ENCODE assay signal across 35 cellular contexts in the genomic region with DNA sequence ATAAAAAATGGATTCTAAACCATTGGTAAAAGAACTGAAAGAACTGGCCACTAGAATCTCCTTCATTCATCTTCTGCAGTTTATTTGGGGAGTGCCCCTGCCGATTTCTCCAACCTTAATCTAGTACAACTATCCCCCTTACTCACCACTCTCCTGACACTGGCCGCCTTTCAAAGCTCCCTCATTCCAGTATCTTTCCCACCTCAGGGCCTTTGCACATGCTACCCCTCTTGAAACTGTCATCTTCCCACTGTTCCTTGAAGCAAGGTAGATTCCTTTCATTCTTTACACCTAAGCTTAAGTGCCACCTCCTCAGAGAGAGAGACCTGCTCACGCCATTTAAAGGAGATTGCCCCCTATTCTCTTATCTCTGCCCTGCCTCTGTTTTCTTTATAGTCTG.
"Had no signal": no experiment of that assay in that cellular context is flagged by ENCODE, and none has a peak within 500 bp of the region (broad histone marks: within the 10 kb centered on the region; RNA-seq: fewer than 3 reads in every experiment).

No MANE protein-coding gene starts in this region.

- H3K27me3 Mint-ChIP-seq: activated CD4-positive, alpha-beta T cell treated with anti-CD3 and anti-CD28 coated beads for 36 hours; activated CD4-positive, alpha-beta T cell treated with anti-CD3 and anti-CD28 coated beads, Interleukin-2, amount 10 ng/mL, durations not matched to agents 7 days and 5 days; brain had no signal

- H3K27ac ChIP-seq: coronary artery, RWPE1 had no signal

- H3K4me3 Mint-ChIP-seq: activated CD4-positive, alpha-beta T cell treated with anti-CD3 and anti-CD28 coated beads for 36 hours; activated CD4-positive, alpha-beta T cell treated with anti-CD3 and anti-CD28 coated beads, Interleukin-2, amount 10 ng/mL, durations not matched to agents 7 days and 5 days; activated CD8-positive, alpha-beta T cell treated with anti-CD3 and anti-CD28 coated beads, Interleukin-2, amount 10 ng/mL, durations not matched to agents 7 days and 5 days; activated naive CD4-positive, alpha-beta T cell treated with anti-CD3 and anti-CD28 coated beads for 36 hours; activated T-cell treated with anti-CD3 and anti-CD28 coated beads, Interleukin-2, amount 50 U/mL, for 4 hours; activated T-helper 1 cell treated with anti-CD3 and anti-CD28 coated beads, Interleukin-12 subunit alpha, Interleukin-12 subunit beta, Interleukin-2, Interleukin-4 antibody, amounts not matched to agents 30 ng/mL and 10 ng/mL and 1 ng/mL, durations not matched to agents 14 hours and 24 hours and 36 hours; brain; T-helper 1 cell treated with Interleukin-12 subunit alpha and Interleukin-12 subunit beta and Interleukin-4 antibody, amounts not matched to agents 30 μg/mL and 1 μg/mL, for 36 hours; T-helper 2 cell treated with Interferon-gamma antibody and Interleukin-4, amounts not matched to agents 5 μg/mL and 100 μg/mL, for 36 hours had no signal

- H3K4me3 ChIP-seq: coronary artery, MG63 had no signal

- H3K9me3 ChIP-seq: MG63 had no signal

- FAIRE-seq: bronchial epithelial cell, RCC 7860, TTC549 had no signal

- H3K36me3 Mint-ChIP-seq: activated naive CD4-positive, alpha-beta T cell treated with anti-CD3 and anti-CD28 coated beads, Interleukin-2, amount 50 U/mL, for 72 hours; brain had no signal

- H3K27me3 ChIP-seq: MG63 had no signal

- H3K4me1 Mint-ChIP-seq: activated CD4-positive, alpha-beta T cell treated with anti-CD3 and anti-CD28 coated beads for 36 hours; activated CD4-positive, alpha-beta T cell treated with anti-CD3 and anti-CD28 coated beads, Interleukin-2, amount 10 ng/mL, durations not matched to agents 7 days and 5 days had no signal

- ATAC-seq: activated CD4-positive, alpha-beta T cell treated with anti-CD3 and anti-CD28 coated beads for 36 hours; activated CD4-positive, CD25-positive, alpha-beta regulatory T cell treated with anti-CD3 and anti-CD28 coated beads, Interleukin-2, amount 50 U/mL, for 24 hours; activated CD8-positive, alpha-beta T cell treated with anti-CD3 and anti-CD28 coated beads, Interleukin-2, amount 10 ng/mL, durations not matched to agents 7 days and 5 days; activated naive CD4-positive, alpha-beta T cell treated with anti-CD3 and anti-CD28 coated beads, Interleukin-2, amount 50 U/mL, for 72 hours; activated T-cell treated with anti-CD3 and anti-CD28 coated beads, Interleukin-2, amount 50 U/mL, for 4 hours; PC-3; Right ventricle myocardium inferior had no signal

- DNase-seq: activated CD4-positive, alpha-beta T cell treated with anti-CD3 and anti-CD28 coated beads for 36 hours; activated CD4-positive, alpha-beta T cell treated with anti-CD3 and anti-CD28 coated beads, Interleukin-2, amount 10 ng/mL, durations not matched to agents 7 days and 5 days; activated CD4-positive, alpha-beta T cell treated with anti-CD3 and anti-CD28 coated beads, Interleukin-2, amount 50 U/mL, for 48 hours; activated CD8-positive, alpha-beta T cell treated with anti-CD3 and anti-CD28 coated beads, Interleukin-2, amount 10 ng/mL, durations not matched to agents 7 days and 5 days; activated gamma-delta T cell treated with Interleukin-2 at 50 U/mL for 16 hours; activated naive CD4-positive, alpha-beta T cell treated with anti-CD3 and anti-CD28 coated beads for 36 hours; activated T-cell treated with anti-CD3 and anti-CD28 coated beads, Interleukin-2, amount 50 U/mL, for 4 hours; anterior cingulate cortex; caudate nucleus; MG63; MV-4-11; NCI-H1092; NCI-H1436 treated with DMSO at 0.1 percent for 48 hours; NCI-H1694 treated with DMSO at 0.1 percent for 48 hours; NCI-H2029; NCI-H2107; NCI-H2171; NCI-H510A; NCI-H526; NCI-H748 treated with DMSO at 0.1 percent for 48 hours; NK-92 treated with Interleukin-12 subunit alpha and Interleukin-12 subunit beta, amount 100 ng/mL, for 24 hours; PC-3; SIG-M5 had no signal

- H3K27ac Mint-ChIP-seq: activated CD4-positive, alpha-beta T cell treated with anti-CD3 and anti-CD28 coated beads for 36 hours; activated CD4-positive, alpha-beta T cell treated with anti-CD3 and anti-CD28 coated beads, Interleukin-2, amount 10 ng/mL, durations not matched to agents 7 days and 5 days; activated CD8-positive, alpha-beta T cell treated with anti-CD3 and anti-CD28 coated beads, Interleukin-2, amount 10 ng/mL, durations not matched to agents 7 days and 5 days; activated naive CD4-positive, alpha-beta T cell treated with anti-CD3 and anti-CD28 coated beads for 36 hours; activated naive CD4-positive, alpha-beta T cell treated with anti-CD3 and anti-CD28 coated beads, Interleukin-2, amount 50 U/mL, for 72 hours; activated T-helper 1 cell treated with anti-CD3 and anti-CD28 coated beads, Interleukin-12 subunit alpha, Interleukin-12 subunit beta, Interleukin-2, Interleukin-4 antibody, amounts not matched to agents 30 ng/mL and 10 ng/mL and 1 ng/mL, durations not matched to agents 14 hours and 24 hours and 36 hours; T-helper 1 cell treated with Interleukin-12 subunit alpha and Interleukin-12 subunit beta and Interleukin-4 antibody, amounts not matched to agents 30 μg/mL and 1 μg/mL, for 36 hours; T-helper 2 cell treated with Interferon-gamma antibody and Interleukin-4, amounts not matched to agents 5 μg/mL and 100 μg/mL, for 36 hours had no signal

- H3K9me3 Mint-ChIP-seq: activated CD4-positive, alpha-beta T cell treated with anti-CD3 and anti-CD28 coated beads, Interleukin-2, amount 10 ng/mL, durations not matched to agents 7 days and 5 days; activated naive CD4-positive, alpha-beta T cell treated with anti-CD3 and anti-CD28 coated beads for 36 hours; activated T-cell treated with anti-CD3 and anti-CD28 coated beads, Interleukin-2, amount 50 U/mL, for 4 hours; activated T-helper 1 cell treated with anti-CD3 and anti-CD28 coated beads, Interleukin-12 subunit alpha, Interleukin-12 subunit beta, Interleukin-2, Interleukin-4 antibody, amounts not matched to agents 30 ng/mL and 10 ng/mL and 1 ng/mL, durations not matched to agents 14 hours and 24 hours and 36 hours; T-helper 1 cell treated with Interleukin-12 subunit alpha and Interleukin-12 subunit beta and Interleukin-4 antibody, amounts not matched to agents 30 μg/mL and 1 μg/mL, for 36 hours; T-helper 2 cell treated with Interferon-gamma antibody and Interleukin-4, amounts not matched to agents 5 μg/mL and 100 μg/mL, for 36 hours had no signal

- H3K36me3 ChIP-seq: MG63 had no signal
